ENCODE assay signal across 10 cellular contexts in genomic region chr17:48722201-48722907, GRCh38. TPM values are rescaled to one million over a fixed set of nuclear protein-coding genes. Genes with fewer than 3 reads are reported as not detected.
DNase-seq lines count a peak whose midpoint lies in the region; ATAC-seq and TF ChIP-seq lines count a peak whose summit lies in the region.
"Had no signal": no experiment of that assay in that cellular context is flagged by ENCODE, and none has a peak within 500 bp of the region (broad histone marks: within the 10 kb centered on the region; RNA-seq: fewer than 3 reads in every experiment).

Gene PRAC1, minus strand, starts transcription at chr17:48722518. Its CDS starts 126 bp downstream, at chr17:48722392.

- no peaks in the 10 kb centered on the region for H3K9me3 ChIP-seq in CD4-positive, alpha-beta T cell (ENCODE audit: control insufficient read depth, low read length)
- no peaks in the 10 kb centered on the region for H3K9me3 ChIP-seq in HUES6 (ENCODE audit: control insufficient read depth, insufficient read depth, low read depth, low read length)

- no peak within 1 kb of the TSS for H3K27ac Mint-ChIP-seq in CD4-positive, alpha-beta T cell
- H3K27ac Mint-ChIP-seq in natural killer cell (no peak within 1 kb of the TSS), glutamatergic neuron (ENCODE audit: unreplicated experiment) (no peak within 1 kb of the TSS)

- H3K36me3 Mint-ChIP-seq in CD4-positive, alpha-beta T cell (ENCODE audit: low read depth) = no peaks in the 10 kb centered on the region
- H3K36me3 Mint-ChIP-seq in natural killer cell (no peaks in the 10 kb centered on the region), glutamatergic neuron (ENCODE audit: unreplicated experiment) (peaks cover 3% of the 10 kb centered on the region)

- no peak for DNase-seq in CD4-positive, alpha-beta T cell
- DNase-seq in coronary artery (ENCODE audit: low spot score) (no peak), natural killer cell (no peak), midbrain (lab: John Stamatoyannopoulos, UW) (no peak), HEK293T (ENCODE audit: extremely low spot score) (no peak), glutamatergic neuron (no peak)
- DNase-seq: activated effector memory CD4-positive, alpha-beta T cell treated with anti-CD3 and anti-CD28 coated beads, Interleukin-2, amount 50 U/mL, for 16 hours; DMS53; NCI-H1694 had no signal

- no peaks in the 10 kb centered on the region for H3K9me3 Mint-ChIP-seq in CD4-positive, alpha-beta T cell
- H3K9me3 Mint-ChIP-seq in natural killer cell (no peaks in the 10 kb centered on the region), glutamatergic neuron (ENCODE audit: unreplicated experiment) (peaks cover 9% of the 10 kb centered on the region)

- peaks cover 100% of the 10 kb centered on the region for H3K27me3 Mint-ChIP-seq in CD4-positive, alpha-beta T cell
- H3K27me3 Mint-ChIP-seq in natural killer cell (ENCODE audit: low read depth in 2 of 2) (peaks cover 84 to 85% of the 10 kb centered on the region in 2 donors), glutamatergic neuron (ENCODE audit: unreplicated experiment) (peaks cover 54% of the 10 kb centered on the region)

- peaks cover 100% of the 10 kb centered on the region for H3K27me3 ChIP-seq in CD4-positive, alpha-beta T cell (ENCODE audit: control insufficient read depth, insufficient read depth, low read length)
- peaks cover 100% of the 10 kb centered on the region for H3K27me3 ChIP-seq in HUES6 (ENCODE audit: control insufficient read depth, insufficient read depth, low read length)

- H3K36me3 ChIP-seq in HUES6 (ENCODE audit: control insufficient read depth, insufficient read depth, low read length) = no peaks in the 10 kb centered on the region

- H3K4me3 Mint-ChIP-seq in CD4-positive, alpha-beta T cell = peak within 1 kb of the TSS; percentile 5
- H3K4me3 Mint-ChIP-seq in natural killer cell = peak within 1 kb of the TSS; percentile 83
- no peak within 1 kb of the TSS for H3K4me3 Mint-ChIP-seq in glutamatergic neuron (ENCODE audit: unreplicated experiment)

- no peak for TF ChIP-seq CTCF in CD4-positive, alpha-beta T cell (IDR thresholded peaks at IDR 0.05)
- TF ChIP-seq CTCF in coronary artery (IDR thresholded peaks at IDR 0.05) (no peak), natural killer cell (IDR thresholded peaks at IDR 0.05) (no peak), glutamatergic neuron (IDR thresholded peaks at IDR 0.05; ENCODE audit: partially characterized antibody, unreplicated experiment) (no peak)

- CTCF ChIA-PET in CD4-positive, alpha-beta T cell (lab: Charles Lee) = interaction anchor here (1.6 kb wide), 1 partner anchor 69 kb away, joined by 4 read pairs; no protein-coding TSS in a partner anchor
- CTCF ChIA-PET in HEK293T (lab: Yijun Ruan, JAX) = interaction anchor here (2.0 to 4.1 kb wide), 2 partner anchors 68 to 157 kb away, joined by 10 to 66 read pairs; no protein-coding TSS in a partner anchor

- no peak for ATAC-seq in CD4-positive, alpha-beta T cell (ENCODE audit: poor library complexity)
- no peak for ATAC-seq in natural killer cell

- peak within 1 kb of the TSS; percentile 59 for H3K4me3 ChIP-seq in HUES6 (ENCODE audit: low read depth, low read length)
- H3K4me3 ChIP-seq in coronary artery = peak within 1 kb of the TSS; percentile 23

- peaks cover 58% of the 10 kb centered on the region for H3K4me1 Mint-ChIP-seq in CD4-positive, alpha-beta T cell (ENCODE audit: low read depth)
- H3K4me1 Mint-ChIP-seq in natural killer cell (peaks cover 18 to 52% of the 10 kb centered on the region in 2 donors), glutamatergic neuron (ENCODE audit: low read depth, unreplicated experiment) (peaks cover 3% of the 10 kb centered on the region)

- H3K4me1 ChIP-seq in HUES6 (ENCODE audit: control insufficient read depth, insufficient read depth, low read length) = peaks cover 41% of the 10 kb centered on the region

- POLR2A ChIA-PET in CD4-positive, alpha-beta T cell (lab: Charles Lee) = interaction anchor here (0.6 to 1.1 kb wide), 2 partner anchors 11 to 18 kb away, joined by 3 to 4 read pairs; no protein-coding TSS in a partner anchor
- POLR2A ChIA-PET in HEK293T (lab: Yijun Ruan, JAX) = interaction anchor here (1.2 to 2.9 kb wide), 2 partner anchors 44 kb away, joined by 3 to 12 read pairs; no protein-coding TSS in a partner anchor

- intact Hi-C loops in CD4-positive, alpha-beta T cell (cut with DNase I, micrococcal nuclease) = loop anchor here in 1 of 2 experiments (5.0 kb wide), 1 partner anchor 275 kb away; the partner anchor contains the start of gene IGF2BP1
- intact Hi-C loops in natural killer cell (cut with micrococcal nuclease) = loop anchor here (5.0 to 10.0 kb wide), 4 partner anchors 35 to 978 kb away; partner anchors contain the start of gene HOXB7

- peak within 1 kb of the TSS; percentile 65 for H3K9ac ChIP-seq in HUES6 (ENCODE audit: low read length)

- no peak within 1 kb of the TSS for H3K27ac ChIP-seq in CD4-positive, alpha-beta T cell (ENCODE audit: low read depth, low read length)
- H3K27ac ChIP-seq in HUES6 (ENCODE audit: low read depth, low read length) (no peak within 1 kb of the TSS; the same call in 1 of the 2 replicates), coronary artery (no peak within 1 kb of the TSS)

TF ChIP-seq in HEK293T, 16 proteins besides CTCF, POLR2A, EP300 and RAD21:
- TF ChIP-seq SP1 (IDR thresholded peaks at IDR 0.05) (no peak), NFRKB (IDR thresholded peaks at IDR 0.05) (no peak), HDGF (IDR thresholded peaks at IDR 0.05; ENCODE audit: borderline replicate concordance) (no peak), PKNOX1 (IDR thresholded peaks at IDR 0.05) (no peak), LEF1 (IDR thresholded peaks at IDR 0.05; ENCODE audit: borderline replicate concordance) (no peak), FOXA1 (IDR thresholded peaks at IDR 0.05) (no peak), ELF4 (IDR thresholded peaks at IDR 0.05) (no peak), BHLHE40 (IDR thresholded peaks at IDR 0.05; ENCODE audit: borderline replicate concordance) (no peak), SUZ12 (IDR thresholded peaks at IDR 0.05) (no peak), L3MBTL2 (conservative IDR thresholded peaks at IDR 0.05) (no peak), CTBP1 (IDR thresholded peaks at IDR 0.05; ENCODE audit: borderline replicate concordance) (no peak), FOXM1 (IDR thresholded peaks at IDR 0.05; ENCODE audit: borderline replicate concordance) (no peak), ZNF384 (IDR thresholded peaks at IDR 0.05) (no peak), TARDBP (IDR thresholded peaks at IDR 0.05) (no peak), FOXK2 (IDR thresholded peaks at IDR 0.05) (no peak), ARNT (IDR thresholded peaks at IDR 0.05) (no peak)

RNA-seq across cellular contexts. Expression of gene PRAC1, which starts in this region (rescaled TPM):
- not detected for total RNA-seq in CD4-positive, alpha-beta T cell
- total RNA-seq in natural killer cell = not detected
- total RNA-seq in glutamatergic neuron (ENCODE audit: unreplicated experiment) = not detected
